8 cellular contexts compared by ENCODE assay signal in the genomic region with DNA sequence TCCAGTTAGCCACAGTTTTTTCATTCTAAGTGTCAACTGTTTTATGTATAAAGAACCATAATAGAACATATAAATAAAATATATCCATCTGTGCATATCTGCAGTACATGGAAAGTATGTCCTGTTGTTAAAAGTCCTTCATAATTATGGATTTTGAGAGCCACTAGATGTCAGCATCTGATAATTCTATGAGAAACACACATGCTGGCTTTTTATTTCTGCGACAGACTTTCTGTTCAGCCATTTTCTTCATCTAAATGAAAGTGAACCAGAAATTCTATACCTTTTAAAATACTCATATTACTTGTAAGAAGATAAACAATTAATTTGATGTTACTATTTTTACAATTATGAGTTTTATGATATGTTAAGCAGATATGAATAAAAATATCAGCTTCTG.
DNase-seq lines count a peak whose midpoint lies in the region; ATAC-seq and TF ChIP-seq lines count a peak whose summit lies in the region.

No MANE protein-coding gene starts in this region.

- DNase-seq in PC-9, result no peak
- peak; percentile 1 to 7 for DNase-seq in foreskin keratinocyte
- no peak for DNase-seq in 8988T
- no peak for DNase-seq in activated CD8-positive, alpha-beta memory T cell treated with anti-CD3 and anti-CD28 coated beads, Interleukin-2, amount 50 U/mL, for 4 hours
- no peak for DNase-seq in substantia nigra (lab: John Stamatoyannopoulos, UW)

- H2AFZ ChIP-seq in PC-9, result no peak overlapping the region

- H3K9me2 ChIP-seq in PC-9 (ENCODE audit: insufficient read depth), result no peaks in the 10 kb centered on the region

- intact Hi-C loops in PC-9 (cut with micrococcal nuclease; ENCODE audit: unreplicated experiment), result loop anchor here (1.0 to 10.0 kb wide), 3 partner anchors 332 to 782 kb away; no protein-coding TSS in a partner anchor

- TF ChIP-seq CTCF in 22Rv1 (IDR thresholded peaks at IDR 0.05) (peak; percentile 69), HEK293 (tag by site-specific recombination; IDR thresholded peaks at IDR 0.05) (no peak), PC-9 (conservative IDR thresholded peaks at IDR 0.05) (peak; percentile 44), foreskin keratinocyte (conservative IDR thresholded peaks at IDR 0.05) (peak; percentile 14)

- POLR2A ChIA-PET in HEK293 (lab: Yijun Ruan, JAX) (no interaction called here), PC-9 (lab: Charles Lee; ENCODE audit: unreplicated experiment) (no interaction called here)

- H3K36me3 ChIP-seq in HEK293 (ENCODE audit: control insufficient read depth in 2 of 2, insufficient read depth in 1 of 2, low read length in 2 of 2) (no peaks in the 10 kb centered on the region), PC-9 (ENCODE audit: low read depth) (no peaks in the 10 kb centered on the region)

- no TSS peak for BruUV-seq in PC-9 (replicated peaks; lab: Mats Ljungman, UMichigan)

- H3K4me1 ChIP-seq in HEK293 (ENCODE audit: control insufficient read depth, insufficient read depth, low read length) (no peaks in the 10 kb centered on the region), PC-9 (replicated peaks; ENCODE audit: insufficient read depth) (no peaks in the 10 kb centered on the region), foreskin keratinocyte (no peaks in the 10 kb centered on the region)

- CTCF ChIA-PET in HEK293 (lab: Yijun Ruan, JAX) (interaction anchor here (0.6 to 1.3 kb wide), 2 partner anchors 111 to 331 kb away, joined by 3 read pairs; no protein-coding TSS in a partner anchor), PC-9 (lab: Charles Lee) (no interaction called here)

- ATAC-seq in foreskin keratinocyte (no peak), HG03139 (IDR thresholded peaks at IDR 0.05; ENCODE audit: unreplicated experiment) (no peak)

- H3K27ac ChIP-seq in 22Rv1 (peak overlapping the region; percentile 45), HEK293 (ENCODE audit: extremely low read depth, low read depth, low read length) (no peak overlapping the region), PC-9 (no peak overlapping the region), foreskin keratinocyte (no peak overlapping the region), substantia nigra (ENCODE audit: low read depth, low read length, poor library complexity, severe bottlenecking) (no peak overlapping the region)

- no peaks in the 10 kb centered on the region for H3K9me3 ChIP-seq in HEK293 (ENCODE audit: control insufficient read depth, insufficient read depth, low read depth, low read length)
- no peaks in the 10 kb centered on the region for H3K9me3 ChIP-seq in PC-9 (ENCODE audit: insufficient read depth, low read depth)

- no peaks in the 10 kb centered on the region for H3K27me3 ChIP-seq in PC-9 (ENCODE audit: insufficient read depth, low read depth)
- H3K27me3 ChIP-seq in foreskin keratinocyte, result no peaks in the 10 kb centered on the region

- H4K20me1 ChIP-seq in PC-9 (ENCODE audit: insufficient read depth), result no peaks in the 10 kb centered on the region

- H3F3A ChIP-seq in PC-9 (ENCODE audit: insufficient read depth, low read depth), result no peaks in the 10 kb centered on the region

- H3K4me3 ChIP-seq in HEK293 (ENCODE audit: low read depth, low read length), result no peak overlapping the region
- no peak overlapping the region for H3K4me3 ChIP-seq in PC-9

- H3K79me2 ChIP-seq in PC-9 (ENCODE audit: low read depth), result no peaks in the 10 kb centered on the region

- no peak overlapping the region for H3K4me2 ChIP-seq in PC-9

TF ChIP-seq in HEK293, 187 proteins besides CTCF, POLR2A, EP300 and RAD21:
- TF ChIP-seq ZNF654 (tag by site-specific recombination; IDR thresholded peaks at IDR 0.05; ENCODE audit: low read depth) (peak; percentile 70), ZNF792 (tag by site-specific recombination; IDR thresholded peaks at IDR 0.05) (no peak)

Comparison
In these comparisons a context has a peak if more than half of its experiments do, and no peak if none do; other contexts are left out.
1. DNase-seq: peak in foreskin keratinocyte (2 of 2); none in PC-9 (0 of 2), 8988T (single experiment), activated CD8-positive, alpha-beta memory T cell treated with anti-CD3 and anti-CD28 coated beads, Interleukin-2, amount 50 U/mL, for 4 hours (single experiment) and substantia nigra (0 of 49).